1 cellular context compared by ENCODE assay signal in genomic region chr12:109020750-109021380, GRCh38.
A peak's percentile ranks its signal among the peaks of the same experiment; 100 is the strongest.
TF ChIP-seq lines count a peak whose summit lies in the region.

Gene SVOP, minus strand, starts transcription at chr12:109021068. Its CDS starts 200 bp downstream, at chr12:109020868.

TF ChIP-seq in GM12878, 131 proteins besides CTCF, POLR2A, EP300 and RAD21 (continued from another document):
- TF ChIP-seq RELB (IDR thresholded peaks at IDR 0.05; ENCODE audit: low read depth) (no peak), REST (IDR thresholded peaks at IDR 0.05; ENCODE audit: low read depth, low read length) (peak; percentile 90), SUZ12 (IDR thresholded peaks at IDR 0.05; ENCODE audit: unreplicated experiment) (no peak), CBX5 (IDR thresholded peaks at IDR 0.05; ENCODE audit: low read depth) (no peak), ETV6 (conservative IDR thresholded peaks at IDR 0.05 in 1 of 2, IDR thresholded peaks at IDR 0.05 in 1 of 2; ENCODE audit: borderline replicate concordance in 1 of 2, low read depth in 1 of 2) (no peak), RB1 (IDR thresholded peaks at IDR 0.05; ENCODE audit: borderline replicate concordance) (no peak), PML (IDR thresholded peaks at IDR 0.05; ENCODE audit: low read length) (no peak), IRF5 (IDR thresholded peaks at IDR 0.05; ENCODE audit: borderline replicate concordance) (no peak)
